Comparison of ENCODE assay signal across 28 cellular contexts in the genomic region with DNA sequence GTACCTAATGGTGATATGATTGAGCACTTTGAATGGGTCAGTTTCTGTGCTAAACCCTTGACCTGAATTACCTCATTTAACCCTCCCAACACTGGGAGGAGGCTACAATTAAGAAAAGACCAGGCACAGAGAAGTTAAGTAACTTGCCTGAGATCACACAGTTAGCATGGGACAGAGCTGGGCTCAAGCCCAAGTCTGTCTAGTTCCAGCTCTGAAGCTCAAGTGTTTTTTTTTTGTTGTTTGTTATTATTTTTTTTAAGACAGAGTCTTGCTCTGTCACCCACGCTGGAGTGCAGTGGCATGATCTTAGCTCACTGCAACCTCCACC. TPM values are rescaled to one million over a fixed set of nuclear protein-coding genes. Genes with fewer than 3 reads are reported as not detected.
DNase-seq lines count a peak whose midpoint lies in the region; ATAC-seq and TF ChIP-seq lines count a peak whose summit lies in the region.
"Had no signal": no experiment of that assay in that cellular context is flagged by ENCODE, and none has a peak within 500 bp of the region (broad histone marks: within the 10 kb centered on the region; RNA-seq: fewer than 3 reads in every experiment).

No MANE protein-coding gene starts in this region.

- intact Hi-C loops in OCI-LY7 (cut with micrococcal nuclease; ENCODE audit: unreplicated experiment) (no loop called here), esophagus squamous epithelium (cut with DNase I) (no loop called here), CD14-positive monocyte (cut with micrococcal nuclease) (loop anchor here in 1 of 2 donors (10.0 kb wide), 1 partner anchor 115 kb away; no protein-coding TSS in a partner anchor)
- intact Hi-C loops in activated T-helper 2 cell treated with anti-CD3 and anti-CD28 coated beads, Interferon-gamma antibody, Interleukin-2, Interleukin-4, amounts not matched to agents 10 μg/mL and 5 μg/mL and 100 μg/mL, durations not matched to agents 14 hours and 24 hours and 36 hours (cut with micrococcal nuclease), result no loop called here

- H3K9ac ChIP-seq in stomach smooth muscle (ENCODE audit: low read length in 2 of 2), result peak overlapping the region in 1 of 2 donors; percentile 71

- H3K36me3 ChIP-seq in OCI-LY7 (ENCODE audit: insufficient read depth, low read length) (peaks cover 83% of the 10 kb centered on the region), esophagus squamous epithelium (no peaks in the 10 kb centered on the region), stomach smooth muscle (ENCODE audit: control insufficient read depth in 2 of 2, insufficient read depth in 2 of 2, low read length in 2 of 2) (peaks cover 0 to 4% of the 10 kb centered on the region in 2 donors)
- H3K36me3 ChIP-seq: tibial artery had no signal

- CTCF ChIA-PET in OCI-LY7 (lab: Charles Lee; ENCODE audit: unreplicated experiment), result interaction anchor here (0.5 to 1.1 kb wide), 3 partner anchors 11 to 897 kb away, joined by 3 read pairs; a partner anchor contains a TSS

- H3K4me3 Mint-ChIP-seq in activated naive CD8-positive, alpha-beta T cell treated with anti-CD3 and anti-CD28 coated beads, Interleukin-2, amount 10 ng/mL, durations not matched to agents 7 days and 5 days, result peak overlapping the region; percentile 53
- no peak overlapping the region for H3K4me3 Mint-ChIP-seq in activated naive CD8-positive, alpha-beta T cell treated with anti-CD3 and anti-CD28 coated beads, Interleukin-2, amount 50 U/mL, for 24 hours
- no peak overlapping the region for H3K4me3 Mint-ChIP-seq in CD14-positive monocyte
- H3K4me3 Mint-ChIP-seq in activated T-helper 2 cell treated with anti-CD3 and anti-CD28 coated beads, Interferon-gamma antibody, Interleukin-2, Interleukin-4, amounts not matched to agents 10 μg/mL and 5 μg/mL and 100 μg/mL, durations not matched to agents 14 hours and 24 hours and 36 hours (ENCODE audit: low read depth), result no peak overlapping the region
- no peak overlapping the region for H3K4me3 Mint-ChIP-seq in stimulated activated naive CD8-positive, alpha-beta T cell treated with anti-CD3 and anti-CD28 coated beads, Interleukin-15, amount 100 ng/mL, for 72 hours
- H3K4me3 Mint-ChIP-seq: mesothelial cell of epicardium had no signal

- no peak for TF ChIP-seq POLR2A in esophagus squamous epithelium (IDR thresholded peaks at IDR 0.05)

- no peak for ATAC-seq in activated naive CD8-positive, alpha-beta T cell treated with anti-CD3 and anti-CD28 coated beads, Interleukin-2, amount 10 ng/mL, durations not matched to agents 7 days and 5 days (ENCODE audit: low read depth)
- no peak for ATAC-seq in activated naive CD8-positive, alpha-beta T cell treated with anti-CD3 and anti-CD28 coated beads, Interleukin-2, amount 50 U/mL, for 24 hours
- ATAC-seq in stimulated activated naive CD8-positive, alpha-beta T cell treated with anti-CD3 and anti-CD28 coated beads, Interleukin-15, amount 100 ng/mL, for 72 hours, result no peak
- ATAC-seq: esophagus mucosa, left colon, psoas muscle had no signal

- H3K79me2 ChIP-seq in OCI-LY7 (ENCODE audit: insufficient read depth, low read depth, low read length), result peaks cover 90% of the 10 kb centered on the region

- peak overlapping the region; percentile 98 for H3K4me2 ChIP-seq in OCI-LY7 (ENCODE audit: low read length)

- H2AFZ ChIP-seq in OCI-LY7 (ENCODE audit: low read length), result no peak overlapping the region

- WGBS in esophagus squamous epithelium, 2 donors, result 79 to 95% methylated on average over 1 of the region's 1 CpG

- H3K27me3 Mint-ChIP-seq in activated naive CD8-positive, alpha-beta T cell treated with anti-CD3 and anti-CD28 coated beads, Interleukin-2, amount 10 ng/mL, durations not matched to agents 7 days and 5 days, result no peaks in the 10 kb centered on the region
- no peaks in the 10 kb centered on the region for H3K27me3 Mint-ChIP-seq in activated naive CD8-positive, alpha-beta T cell treated with anti-CD3 and anti-CD28 coated beads, Interleukin-2, amount 50 U/mL, for 24 hours
- H3K27me3 Mint-ChIP-seq in CD14-positive monocyte (ENCODE audit: low read depth in 3 of 3), result no peaks in the 10 kb centered on the region
- H3K27me3 Mint-ChIP-seq in activated T-helper 2 cell treated with anti-CD3 and anti-CD28 coated beads, Interferon-gamma antibody, Interleukin-2, Interleukin-4, amounts not matched to agents 10 μg/mL and 5 μg/mL and 100 μg/mL, durations not matched to agents 14 hours and 24 hours and 36 hours (ENCODE audit: low read depth), result no peaks in the 10 kb centered on the region
- no peaks in the 10 kb centered on the region for H3K27me3 Mint-ChIP-seq in stimulated activated naive CD8-positive, alpha-beta T cell treated with anti-CD3 and anti-CD28 coated beads, Interleukin-15, amount 100 ng/mL, for 72 hours
- H3K27me3 Mint-ChIP-seq: activated naive CD4-positive, alpha-beta T cell treated with anti-CD3 and anti-CD28 coated beads, Interleukin-2, amount 10 ng/mL, durations not matched to agents 7 days and 5 days had no signal

- POLR2A ChIA-PET in activated naive CD8-positive, alpha-beta T cell treated with anti-CD3 and anti-CD28 coated beads, Interleukin-2, amount 10 ng/mL, durations not matched to agents 7 days and 5 days (lab: Charles Lee), result interaction anchor here (1.8 kb wide), 1 partner anchor 32 kb away, joined by 10 read pairs; a partner anchor contains a TSS
- POLR2A ChIA-PET in OCI-LY7 (lab: Charles Lee), result interaction anchor here (0.6 to 1.4 kb wide), 4 partner anchors 32 to 118 kb away, joined by 4 to 11 read pairs (median 4); a partner anchor contains a TSS

- no TSS peak for BruUV-seq in OCI-LY7 (replicated peaks; lab: Mats Ljungman, UMichigan)

- H3K9me3 ChIP-seq in OCI-LY7 (ENCODE audit: low read length), result no peaks in the 10 kb centered on the region
- H3K9me3 ChIP-seq in esophagus squamous epithelium, result no peaks in the 10 kb centered on the region
- no peaks in the 10 kb centered on the region for H3K9me3 ChIP-seq in stomach smooth muscle (ENCODE audit: control insufficient read depth in 2 of 2, low read length in 2 of 2)
- H3K9me3 ChIP-seq: psoas muscle, tibial artery had no signal

- no peaks in the 10 kb centered on the region for H3K9me2 ChIP-seq in OCI-LY7 (ENCODE audit: insufficient read depth, low read length)

- TF ChIP-seq CTCF in OCI-LY7 (conservative IDR thresholded peaks at IDR 0.05; ENCODE audit: low read length), result no peak
- TF ChIP-seq CTCF in esophagus squamous epithelium (IDR thresholded peaks at IDR 0.05), result no peak
- no peak for TF ChIP-seq CTCF in CD14-positive monocyte (IDR thresholded peaks at IDR 0.05)

- H3K27ac Mint-ChIP-seq in activated naive CD8-positive, alpha-beta T cell treated with anti-CD3 and anti-CD28 coated beads, Interleukin-2, amount 10 ng/mL, durations not matched to agents 7 days and 5 days, result no peak overlapping the region
- no peak overlapping the region for H3K27ac Mint-ChIP-seq in activated naive CD8-positive, alpha-beta T cell treated with anti-CD3 and anti-CD28 coated beads, Interleukin-2, amount 50 U/mL, for 24 hours
- no peak overlapping the region for H3K27ac Mint-ChIP-seq in CD14-positive monocyte
- no peak overlapping the region for H3K27ac Mint-ChIP-seq in activated T-helper 2 cell treated with anti-CD3 and anti-CD28 coated beads, Interferon-gamma antibody, Interleukin-2, Interleukin-4, amounts not matched to agents 10 μg/mL and 5 μg/mL and 100 μg/mL, durations not matched to agents 14 hours and 24 hours and 36 hours
- no peak overlapping the region for H3K27ac Mint-ChIP-seq in stimulated activated naive CD8-positive, alpha-beta T cell treated with anti-CD3 and anti-CD28 coated beads, Interleukin-15, amount 100 ng/mL, for 72 hours
- H3K27ac Mint-ChIP-seq: activated naive CD4-positive, alpha-beta T cell treated with anti-CD3 and anti-CD28 coated beads, Interleukin-2, amount 10 ng/mL, durations not matched to agents 7 days and 5 days; mesothelial cell of epicardium had no signal

- peaks cover 34% of the 10 kb centered on the region for H3K4me1 Mint-ChIP-seq in activated naive CD8-positive, alpha-beta T cell treated with anti-CD3 and anti-CD28 coated beads, Interleukin-2, amount 10 ng/mL, durations not matched to agents 7 days and 5 days
- H3K4me1 Mint-ChIP-seq in activated naive CD8-positive, alpha-beta T cell treated with anti-CD3 and anti-CD28 coated beads, Interleukin-2, amount 50 U/mL, for 24 hours, result peaks cover 27% of the 10 kb centered on the region
- peaks cover 51% of the 10 kb centered on the region for H3K4me1 Mint-ChIP-seq in CD14-positive monocyte
- peaks cover 46% of the 10 kb centered on the region for H3K4me1 Mint-ChIP-seq in activated T-helper 2 cell treated with anti-CD3 and anti-CD28 coated beads, Interferon-gamma antibody, Interleukin-2, Interleukin-4, amounts not matched to agents 10 μg/mL and 5 μg/mL and 100 μg/mL, durations not matched to agents 14 hours and 24 hours and 36 hours (ENCODE audit: low read depth)
- H3K4me1 Mint-ChIP-seq in stimulated activated naive CD8-positive, alpha-beta T cell treated with anti-CD3 and anti-CD28 coated beads, Interleukin-15, amount 100 ng/mL, for 72 hours, result peaks cover 35% of the 10 kb centered on the region

- H3K9me3 Mint-ChIP-seq in activated naive CD8-positive, alpha-beta T cell treated with anti-CD3 and anti-CD28 coated beads, Interleukin-2, amount 10 ng/mL, durations not matched to agents 7 days and 5 days, result no peaks in the 10 kb centered on the region
- no peaks in the 10 kb centered on the region for H3K9me3 Mint-ChIP-seq in activated naive CD8-positive, alpha-beta T cell treated with anti-CD3 and anti-CD28 coated beads, Interleukin-2, amount 50 U/mL, for 24 hours
- peaks cover 0 to 5% (median 0%) of the 10 kb centered on the region in 7 donors for H3K9me3 Mint-ChIP-seq in CD14-positive monocyte
- H3K9me3 Mint-ChIP-seq in activated T-helper 2 cell treated with anti-CD3 and anti-CD28 coated beads, Interferon-gamma antibody, Interleukin-2, Interleukin-4, amounts not matched to agents 10 μg/mL and 5 μg/mL and 100 μg/mL, durations not matched to agents 14 hours and 24 hours and 36 hours, result no peaks in the 10 kb centered on the region
- H3K9me3 Mint-ChIP-seq in stimulated activated naive CD8-positive, alpha-beta T cell treated with anti-CD3 and anti-CD28 coated beads, Interleukin-15, amount 100 ng/mL, for 72 hours, result no peaks in the 10 kb centered on the region
- H3K9me3 Mint-ChIP-seq: activated naive CD4-positive, alpha-beta T cell treated with anti-CD3 and anti-CD28 coated beads, Interleukin-2, amount 10 ng/mL, durations not matched to agents 7 days and 5 days; mesothelial cell of epicardium had no signal

- peaks cover 17% of the 10 kb centered on the region for H3K36me3 Mint-ChIP-seq in activated naive CD8-positive, alpha-beta T cell treated with anti-CD3 and anti-CD28 coated beads, Interleukin-2, amount 10 ng/mL, durations not matched to agents 7 days and 5 days
- peaks cover 19% of the 10 kb centered on the region for H3K36me3 Mint-ChIP-seq in activated naive CD8-positive, alpha-beta T cell treated with anti-CD3 and anti-CD28 coated beads, Interleukin-2, amount 50 U/mL, for 24 hours (ENCODE audit: low read depth)
- H3K36me3 Mint-ChIP-seq in CD14-positive monocyte, result peaks cover 4 to 17% of the 10 kb centered on the region in 2 donors
- peaks cover 29% of the 10 kb centered on the region for H3K36me3 Mint-ChIP-seq in activated T-helper 2 cell treated with anti-CD3 and anti-CD28 coated beads, Interferon-gamma antibody, Interleukin-2, Interleukin-4, amounts not matched to agents 10 μg/mL and 5 μg/mL and 100 μg/mL, durations not matched to agents 14 hours and 24 hours and 36 hours (ENCODE audit: low read depth)
- H3K36me3 Mint-ChIP-seq: mesothelial cell of epicardium had no signal

- H3K27me3 ChIP-seq in esophagus squamous epithelium, result no peaks in the 10 kb centered on the region
- peaks cover 0 to 2% of the 10 kb centered on the region in 2 donors for H3K27me3 ChIP-seq in stomach smooth muscle (ENCODE audit: control insufficient read depth in 1 of 2, insufficient read depth in 2 of 2, low read length in 2 of 2)

- H3K4me3 ChIP-seq in OCI-LY7 (ENCODE audit: low read depth, low read length, poor library complexity, severe bottlenecking), result peak overlapping the region; percentile 98
- H3K4me3 ChIP-seq in esophagus squamous epithelium, result no peak overlapping the region
- H3K4me3 ChIP-seq in stomach smooth muscle (ENCODE audit: low read length in 2 of 2), result peak overlapping the region; percentile 62 to 90
- H3K4me3 ChIP-seq: psoas muscle, tibial artery had no signal

- peaks cover 45% of the 10 kb centered on the region for H4K20me1 ChIP-seq in OCI-LY7 (ENCODE audit: insufficient read depth, low read length)

- H3K4me1 ChIP-seq in OCI-LY7 (ENCODE audit: insufficient read depth, low read length, poor library complexity, severe bottlenecking) (peaks cover 51% of the 10 kb centered on the region), esophagus squamous epithelium (peaks cover 8 to 91% (median 42%) of the 10 kb centered on the region in 3 donors), stomach smooth muscle (ENCODE audit: control insufficient read depth, insufficient read depth, low read length) (peaks cover 59% of the 10 kb centered on the region)

- no peak for DNase-seq in activated naive CD8-positive, alpha-beta T cell treated with anti-CD3 and anti-CD28 coated beads, Interleukin-2, amount 10 ng/mL, durations not matched to agents 7 days and 5 days
- no peak for DNase-seq in activated naive CD8-positive, alpha-beta T cell treated with anti-CD3 and anti-CD28 coated beads, Interleukin-2, amount 50 U/mL, for 24 hours
- no peak for DNase-seq in OCI-LY7 (ENCODE audit: low spot score)
- no peak for DNase-seq in esophagus squamous epithelium (lab: John Stamatoyannopoulos, UW)
- DNase-seq in CD14-positive monocyte (ENCODE audit: low spot score), result no peak
- DNase-seq in activated T-helper 2 cell treated with anti-CD3 and anti-CD28 coated beads, Interferon-gamma antibody, Interleukin-2, Interleukin-4, amounts not matched to agents 10 μg/mL and 5 μg/mL and 100 μg/mL, durations not matched to agents 14 hours and 24 hours and 36 hours (ENCODE audit: low spot score), result no peak
- DNase-seq in stimulated activated naive CD8-positive, alpha-beta T cell treated with anti-CD3 and anti-CD28 coated beads, Interleukin-15, amount 100 ng/mL, for 72 hours, result no peak
- DNase-seq: activated CD4-positive, alpha-beta T cell treated with anti-CD3 and anti-CD28 coated beads, Interleukin-2, amount 50 U/mL, for 1 hour; activated naive CD4-positive, alpha-beta T cell treated with anti-CD3 and anti-CD28 coated beads, Interleukin-2, amount 10 ng/mL, durations not matched to agents 7 days and 5 days; activated T-cell treated with anti-CD3 and anti-CD28 coated beads, Interleukin-2, amount 50 U/mL, for 1 hour; aorta; DMS79; effector CD8-positive, alpha-beta T cell; H9; Karpas-422; left colon; NCI-H1092 treated with DMSO at 0.1 percent for 48 hours; NCI-H2107; NCI-H510A; psoas muscle; SHP77; small intestine; stimulated activated CD4-positive, alpha-beta T cell treated with anti-CD3 and anti-CD28 coated beads, Interleukin-2, amount 100 ng/mL, for 48 hours; stimulated activated naive CD4-positive, alpha-beta T cell treated with Interleukin-2 at 50 U/mL for 16 hours; tibial artery had no signal

- no peak overlapping the region for H3K27ac ChIP-seq in OCI-LY7 (ENCODE audit: low read depth, low read length, poor library complexity, severe bottlenecking)
- peak overlapping the region; percentile 67 to 91 (median 86) for H3K27ac ChIP-seq in esophagus squamous epithelium
- H3K27ac ChIP-seq in stomach smooth muscle (ENCODE audit: low read length), result peak overlapping the region; percentile 76
- H3K27ac ChIP-seq: psoas muscle, tibial artery had no signal

RNA-seq across cellular contexts. Expression of a gene that starts 4.0 kb away (rescaled TPM):
- total RNA-seq in activated naive CD8-positive, alpha-beta T cell treated with anti-CD3 and anti-CD28 coated beads, Interleukin-2, amount 10 ng/mL, durations not matched to agents 7 days and 5 days, result 10 to 100 TPM; 14.4 to 15.4 TPM
- 33.2 and 48.2 TPM in 2 replicates for total RNA-seq in OCI-LY7 (2014; rRNA removed; shearing (Covaris generic))
- total RNA-seq in OCI-LY7 (2022), result 32.6 and 32.9 TPM in 2 replicates
- total RNA-seq in esophagus squamous epithelium, result 100 to 1,000 TPM in 1 of 4 donors, 10 to 100 TPM in 3; 53.8 to 105 (median 81.9) TPM
- polyA plus RNA-seq in CD14-positive monocyte, result under 1 TPM in 1 of 2 donors, not detected in 1; 0.09 TPM
- 15.4 and 15.6 TPM in 2 replicates for total RNA-seq in activated T-helper 2 cell treated with anti-CD3 and anti-CD28 coated beads, Interferon-gamma antibody, Interleukin-2, Interleukin-4, amounts not matched to agents 10 μg/mL and 5 μg/mL and 100 μg/mL, durations not matched to agents 14 hours and 24 hours and 36 hours

RNA-seq across cellular contexts. Expression of a gene that starts 31.9 kb away (rescaled TPM):
- 10 to 100 TPM; 10.3 to 10.7 TPM for total RNA-seq in activated naive CD8-positive, alpha-beta T cell treated with anti-CD3 and anti-CD28 coated beads, Interleukin-2, amount 10 ng/mL, durations not matched to agents 7 days and 5 days
- total RNA-seq in OCI-LY7 (2014; rRNA removed; shearing (Covaris generic)), result 13.7 and 15.6 TPM in 2 replicates
- total RNA-seq in OCI-LY7 (2022) (13.0 and 13.9 TPM in 2 replicates), esophagus squamous epithelium (10 to 100 TPM in 2 of 4 donors, 1 to 10 TPM in 2; 4.4 to 14.7 (median 10.8) TPM)
- 1 to 10 TPM; 1.6 to 2.7 TPM for polyA plus RNA-seq in CD14-positive monocyte
- 14.8 and 15.3 TPM in 2 replicates for total RNA-seq in activated T-helper 2 cell treated with anti-CD3 and anti-CD28 coated beads, Interferon-gamma antibody, Interleukin-2, Interleukin-4, amounts not matched to agents 10 μg/mL and 5 μg/mL and 100 μg/mL, durations not matched to agents 14 hours and 24 hours and 36 hours

Comparison
In these comparisons a context has a peak if more than half of its experiments do, and no peak if none do; other contexts are left out.
1. H3K4me3 ChIP-seq: peak in OCI-LY7 (single experiment) and stomach smooth muscle (2 of 2); none in esophagus squamous epithelium (0 of 4).